Comparison of ENCODE assay signal across 20 cellular contexts in the genomic region with DNA sequence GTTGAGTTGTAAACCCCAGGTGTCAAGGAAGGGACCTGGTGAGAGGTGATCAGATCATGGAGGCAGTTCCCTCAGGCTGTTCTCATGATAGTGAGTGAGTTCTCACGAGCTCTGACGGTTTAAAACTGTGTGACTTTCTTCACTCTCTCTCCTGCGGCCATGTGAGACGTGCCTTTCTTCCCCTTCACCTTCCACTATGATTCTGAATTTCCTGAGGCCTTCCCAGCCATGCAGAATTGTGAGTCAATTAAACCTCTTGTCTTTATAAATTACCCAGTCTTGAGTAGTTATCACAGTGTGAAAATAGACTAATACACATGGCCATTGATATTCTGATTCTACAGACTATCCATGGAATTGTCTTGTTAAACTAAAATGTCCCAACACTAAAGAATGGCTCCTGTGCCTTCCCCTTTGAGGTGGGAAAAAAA.
"Had no signal": no experiment of that assay in that cellular context is flagged by ENCODE, and none has a peak within 500 bp of the region (broad histone marks: within the 10 kb centered on the region; RNA-seq: fewer than 3 reads in every experiment).

No MANE protein-coding gene starts in this region.

- DNase-seq: effector memory CD4-positive, alpha-beta T cell; gastrocnemius medialis; heart right ventricle; hypothalamus; kidney glomerular epithelial cell; mucosa of descending colon; naive thymus-derived CD8-positive, alpha-beta T cell; nucleus accumbens; ovary; sigmoid colon; stimulated activated naive CD4-positive, alpha-beta T cell; stomach; substantia nigra; transverse colon had no signal

- H3K4me1 ChIP-seq: gastrocnemius medialis, neural progenitor cell, stomach had no signal

- H3K27ac Mint-ChIP-seq: naive thymus-derived CD8-positive, alpha-beta T cell; neural progenitor cell had no signal

- H3K9ac ChIP-seq: neural progenitor cell had no signal

- H3K4me3 ChIP-seq: esophagus muscularis mucosa, gastrocnemius medialis, heart right ventricle, mucosa of descending colon, neural progenitor cell, ovary, right atrium auricular region, sigmoid colon, skin epidermis, stomach, thoracic aorta, transverse colon had no signal

- H3K4me3 Mint-ChIP-seq: naive thymus-derived CD8-positive, alpha-beta T cell; neural progenitor cell had no signal

- H3K9me3 Mint-ChIP-seq: naive thymus-derived CD8-positive, alpha-beta T cell; neural progenitor cell had no signal

- H3K4me2 ChIP-seq: neural progenitor cell had no signal

- H3K27me3 Mint-ChIP-seq: naive thymus-derived CD8-positive, alpha-beta T cell had no signal

- H3K9me3 ChIP-seq: esophagus muscularis mucosa, gastrocnemius medialis, heart right ventricle, mucosa of descending colon, ovary, right atrium auricular region, sigmoid colon, stomach, thoracic aorta, transverse colon had no signal

- H3K4me1 Mint-ChIP-seq: neural progenitor cell had no signal

- H3K36me3 Mint-ChIP-seq: naive thymus-derived CD8-positive, alpha-beta T cell had no signal

- H3K27me3 ChIP-seq: esophagus muscularis mucosa, gastrocnemius medialis, heart right ventricle, neural progenitor cell, ovary, right atrium auricular region, sigmoid colon, stomach, transverse colon had no signal

- H3K27ac ChIP-seq: epithelial cell of prostate, esophagus muscularis mucosa, gastrocnemius medialis, heart right ventricle, neural progenitor cell, ovary, right atrium auricular region, sigmoid colon, skin epidermis, stomach, thoracic aorta, transverse colon had no signal

- H2AFZ ChIP-seq: neural progenitor cell had no signal

- H3K36me3 ChIP-seq: esophagus muscularis mucosa, gastrocnemius medialis, heart right ventricle, neural progenitor cell, ovary, right atrium auricular region, sigmoid colon, stomach, thoracic aorta, transverse colon had no signal
